14 cellular contexts compared by ENCODE assay signal in the genomic region with DNA sequence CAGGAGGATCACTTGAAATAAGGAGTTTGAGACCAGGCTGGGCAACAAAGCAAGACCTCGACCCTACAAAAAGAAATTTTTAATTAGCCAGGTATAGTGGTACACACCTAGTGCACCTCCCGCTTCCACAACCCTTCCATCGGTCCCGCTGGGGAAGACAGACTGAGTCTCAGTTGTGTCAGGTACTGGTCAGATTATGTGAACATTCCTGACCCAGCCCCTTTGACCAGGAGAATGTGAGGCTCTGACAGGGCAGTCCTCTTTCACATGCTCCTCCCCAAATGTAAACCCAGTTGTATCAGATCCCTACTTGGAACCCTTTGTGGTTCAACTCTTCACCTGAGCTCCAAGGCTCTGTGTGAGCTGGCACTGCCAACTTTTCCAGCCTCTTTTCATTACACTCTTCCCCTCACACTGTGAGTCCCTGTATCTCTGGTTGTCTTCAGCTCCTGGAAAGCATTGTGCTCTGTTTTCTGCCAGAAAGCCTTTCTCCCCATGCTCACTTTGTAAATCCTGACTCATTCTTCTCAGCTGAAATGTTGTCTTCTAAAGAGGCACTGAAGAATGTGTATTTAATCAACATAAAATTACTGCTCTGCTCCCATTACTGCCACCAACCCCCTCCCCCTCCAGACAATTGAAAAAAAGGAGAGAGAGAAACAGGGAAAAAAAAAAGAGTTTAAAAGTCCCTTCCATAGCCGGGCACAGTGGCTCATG. TPM values are rescaled to one million over a fixed set of nuclear protein-coding genes. Genes with fewer than 3 reads are reported as not detected.
DNase-seq lines count a peak whose midpoint lies in the region; ATAC-seq and TF ChIP-seq lines count a peak whose summit lies in the region.
"Had no signal": no experiment of that assay in that cellular context is flagged by ENCODE, and none has a peak within 500 bp of the region (broad histone marks: within the 10 kb centered on the region; RNA-seq: fewer than 3 reads in every experiment).

No MANE protein-coding gene starts in this region.

- ATAC-seq in upper lobe of left lung (ENCODE audit: low FRiP score in 2 of 2) (no peak), GM18517 (IDR thresholded peaks at IDR 0.05; ENCODE audit: unreplicated experiment) (no peak)
- ATAC-seq: lower lobe of right lung had no signal

- H3K4me3 ChIP-seq in upper lobe of left lung, result no peak overlapping the region
- H3K4me3 ChIP-seq: coronary artery, tibial artery had no signal

- peaks cover 20% of the 10 kb centered on the region for H3K4me1 Mint-ChIP-seq in activated CD4-positive, alpha-beta T cell treated with anti-CD3 and anti-CD28 coated beads, Interleukin-2, amount 10 ng/mL, durations not matched to agents 24 days and 14 days
- H3K4me1 Mint-ChIP-seq in chondrocyte (ENCODE audit: low read depth), result peaks cover 27% of the 10 kb centered on the region
- H3K4me1 Mint-ChIP-seq in neural crest cell, result peaks cover 25% of the 10 kb centered on the region

- intact Hi-C loops in activated CD4-positive, alpha-beta T cell treated with anti-CD3 and anti-CD28 coated beads, Interleukin-2, amount 10 ng/mL, durations not matched to agents 24 days and 14 days (cut with micrococcal nuclease), result no loop called here

- H3K36me3 ChIP-seq in upper lobe of left lung, result no peaks in the 10 kb centered on the region
- H3K36me3 ChIP-seq: adrenal gland, lower lobe of right lung, tibial artery had no signal

- no peaks in the 10 kb centered on the region for H3K9me3 ChIP-seq in upper lobe of left lung
- H3K9me3 ChIP-seq: adrenal gland, lower lobe of right lung, tibial artery had no signal

- peaks cover 13 to 27% (median 14%) of the 10 kb centered on the region in 4 donors for H3K4me1 ChIP-seq in upper lobe of left lung

- WGBS in upper lobe of left lung, 2 donors, result 94 to 95% methylated on average over 5 of the region's 5 CpGs

- H3K4me3 Mint-ChIP-seq in activated CD4-positive, alpha-beta T cell treated with anti-CD3 and anti-CD28 coated beads, Interleukin-2, amount 10 ng/mL, durations not matched to agents 24 days and 14 days, result peak overlapping the region; percentile 65
- no peak overlapping the region for H3K4me3 Mint-ChIP-seq in chondrocyte (ENCODE audit: unreplicated experiment)
- H3K4me3 Mint-ChIP-seq in neural crest cell, result peak overlapping the region; percentile 58

- peaks cover 8% of the 10 kb centered on the region for H3K27me3 Mint-ChIP-seq in activated CD4-positive, alpha-beta T cell treated with anti-CD3 and anti-CD28 coated beads, Interleukin-2, amount 10 ng/mL, durations not matched to agents 24 days and 14 days
- no peaks in the 10 kb centered on the region for H3K27me3 Mint-ChIP-seq in chondrocyte (ENCODE audit: low read depth)
- H3K27me3 Mint-ChIP-seq in neural crest cell (ENCODE audit: low read depth), result peaks cover 7% of the 10 kb centered on the region

- TF ChIP-seq POLR2A in upper lobe of left lung (IDR thresholded peaks at IDR 0.05), result no peak

- DNase-seq in activated CD4-positive, alpha-beta T cell treated with anti-CD3 and anti-CD28 coated beads, Interleukin-2, amount 10 ng/mL, durations not matched to agents 24 days and 14 days, result no peak
- DNase-seq in activated CD4-positive, alpha-beta T cell treated with anti-CD3 and anti-CD28 coated beads, Interleukin-2, amount 50 U/mL, for 1 hour, result no peak
- DNase-seq in M059J (ENCODE audit: low read depth) (peak; percentile 29), chondrocyte (ENCODE audit: low spot score) (peak; percentile 59), neural crest cell (ENCODE audit: low read depth, low spot score) (no peak), anterior cingulate cortex (lab: John Stamatoyannopoulos, UW) (no peak), upper lobe of left lung (no peak)
- DNase-seq: adrenal gland, DMS 273 treated with DMSO at 0.1 percent for 48 hours, lower lobe of right lung, MM.1S, tibial artery had no signal

- TF ChIP-seq EP300 in upper lobe of left lung (IDR thresholded peaks at IDR 0.05), result no peak

- no peaks in the 10 kb centered on the region for H3K9me3 Mint-ChIP-seq in activated CD4-positive, alpha-beta T cell treated with anti-CD3 and anti-CD28 coated beads, Interleukin-2, amount 10 ng/mL, durations not matched to agents 24 days and 14 days
- H3K9me3 Mint-ChIP-seq in chondrocyte (ENCODE audit: low read depth) (no peaks in the 10 kb centered on the region), neural crest cell (no peaks in the 10 kb centered on the region)

- TF ChIP-seq CTCF in chondrocyte (IDR thresholded peaks at IDR 0.05) (no peak), neural crest cell (conservative IDR thresholded peaks at IDR 0.05) (no peak), upper lobe of left lung (IDR thresholded peaks at IDR 0.05) (no peak)

- no peak overlapping the region for H3K27ac ChIP-seq in upper lobe of left lung

- peak overlapping the region; percentile 71 for H3K27ac Mint-ChIP-seq in activated CD4-positive, alpha-beta T cell treated with anti-CD3 and anti-CD28 coated beads, Interleukin-2, amount 10 ng/mL, durations not matched to agents 24 days and 14 days
- H3K27ac Mint-ChIP-seq in chondrocyte (ENCODE audit: unreplicated experiment) (peak overlapping the region; percentile 43), neural crest cell (ENCODE audit: unreplicated experiment) (no peak overlapping the region)

- peaks cover 11% of the 10 kb centered on the region for H3K36me3 Mint-ChIP-seq in activated CD4-positive, alpha-beta T cell treated with anti-CD3 and anti-CD28 coated beads, Interleukin-2, amount 10 ng/mL, durations not matched to agents 24 days and 14 days (ENCODE audit: low read depth)
- H3K36me3 Mint-ChIP-seq in chondrocyte (ENCODE audit: low read depth) (no peaks in the 10 kb centered on the region), neural crest cell (ENCODE audit: low read depth) (no peaks in the 10 kb centered on the region)

- H3K27me3 ChIP-seq in upper lobe of left lung, result no peaks in the 10 kb centered on the region
- H3K27me3 ChIP-seq: adrenal gland, tibial artery had no signal

RNA-seq across cellular contexts. Expression of gene TTLL12, which starts 2.1 kb away (rescaled TPM):
- total RNA-seq in activated CD4-positive, alpha-beta T cell treated with anti-CD3 and anti-CD28 coated beads, Interleukin-2, amount 10 ng/mL, durations not matched to agents 24 days and 14 days, result 118 TPM in 2 replicates
- 13.6 and 21.6 TPM in 2 replicates for total RNA-seq in M059J (2014; rRNA removed; shearing (Covaris generic))
- total RNA-seq in chondrocyte (33.5 to 36.4 TPM (median 35.6 TPM) in 3 replicates), neural crest cell (72.4 and 73.8 TPM in 2 replicates), upper lobe of left lung (10 to 100 TPM; 19.6 to 49.2 (median 25.0) TPM)

RNA-seq across cellular contexts. Expression of gene TSPO, which starts 37.6 kb away (rescaled TPM):
- 126 and 138 TPM in 2 replicates for total RNA-seq in activated CD4-positive, alpha-beta T cell treated with anti-CD3 and anti-CD28 coated beads, Interleukin-2, amount 10 ng/mL, durations not matched to agents 24 days and 14 days
- total RNA-seq in M059J (2014; rRNA removed; shearing (Covaris generic)), result 177 and 194 TPM in 2 replicates
- total RNA-seq in chondrocyte, result 80.5 to 292 TPM (median 288 TPM) in 3 replicates
- total RNA-seq in neural crest cell, result 11.1 and 12.3 TPM in 2 replicates
- total RNA-seq in upper lobe of left lung, result 100 to 1,000 TPM; 127 to 426 (median 315) TPM

RNA-seq across cellular contexts. Expression of gene MCAT, which starts 45.8 kb away (rescaled TPM):
- total RNA-seq in activated CD4-positive, alpha-beta T cell treated with anti-CD3 and anti-CD28 coated beads, Interleukin-2, amount 10 ng/mL, durations not matched to agents 24 days and 14 days, result 20.9 and 24.3 TPM in 2 replicates
- 14.7 and 15.3 TPM in 2 replicates for total RNA-seq in M059J (2014; rRNA removed; shearing (Covaris generic))
- total RNA-seq in chondrocyte (7.4 to 11.1 TPM (median 8.6 TPM) in 3 replicates), neural crest cell (25.7 and 26.5 TPM in 2 replicates), upper lobe of left lung (10 to 100 TPM; 15.6 to 34.4 (median 18.5) TPM)

Comparison
In these comparisons a context has a peak if more than half of its experiments do, and no peak if none do; other contexts are left out.
1. DNase-seq: peak in M059J (single experiment) and chondrocyte (single experiment); none in activated CD4-positive, alpha-beta T cell treated with anti-CD3 and anti-CD28 coated beads, Interleukin-2, amount 10 ng/mL, durations not matched to agents 24 days and 14 days (single experiment), activated CD4-positive, alpha-beta T cell treated with anti-CD3 and anti-CD28 coated beads, Interleukin-2, amount 50 U/mL, for 1 hour (single experiment), neural crest cell (single experiment), anterior cingulate cortex (0 of 58) and upper lobe of left lung (0 of 2).